In the genomic region with DNA sequence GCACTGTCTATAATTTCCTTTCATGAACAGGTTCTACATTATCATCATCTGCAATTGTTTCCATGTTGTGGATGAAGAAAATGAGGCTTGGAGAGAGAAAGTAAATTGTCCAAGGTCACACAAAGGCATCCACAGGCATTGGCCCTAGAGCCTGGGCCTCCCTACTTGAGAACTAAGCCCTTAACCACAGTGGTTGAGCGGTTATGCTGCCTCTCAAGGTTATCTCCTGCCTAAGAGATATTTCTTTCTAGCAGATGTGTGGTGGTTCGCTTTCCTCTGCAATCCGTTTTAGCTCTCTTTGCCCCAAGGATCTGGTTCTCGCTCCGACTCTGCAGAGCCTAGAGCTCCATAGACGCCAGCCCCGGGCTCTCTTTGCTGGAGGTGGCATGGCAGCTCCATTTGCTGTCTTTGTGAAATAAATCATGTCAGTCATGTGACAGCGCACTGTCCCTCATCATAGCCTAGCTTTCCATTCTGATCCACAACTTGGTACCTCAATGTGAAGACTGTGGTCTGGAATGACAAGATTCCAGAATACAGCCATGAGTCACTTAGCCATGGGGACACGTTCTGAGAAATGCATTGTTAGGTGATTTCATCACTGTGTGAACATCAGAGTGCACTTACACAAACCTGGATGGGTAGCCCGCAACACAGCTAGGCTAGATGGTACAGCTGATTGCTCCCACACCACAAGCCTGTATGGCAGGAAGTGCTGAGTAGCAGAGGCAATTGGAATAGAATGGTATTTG, we compare ENCODE assay signal across 1 cellular context.
A peak's percentile ranks its signal among the peaks of the same experiment; 100 is the strongest.
TF ChIP-seq lines count a peak whose summit lies in the region.

No MANE protein-coding gene starts in this region.

TF ChIP-seq in IMR-90, 13 proteins besides CTCF, POLR2A, EP300 and RAD21:
- no peak for TF ChIP-seq CHD1 (IDR thresholded peaks at IDR 0.05; ENCODE audit: low read depth, low read length)
- no peak for TF ChIP-seq MXI1 (IDR thresholded peaks at IDR 0.05; ENCODE audit: borderline replicate concordance, low read depth, low read length)
- peak; percentile 26; the same call in 1 of the 2 replicates for TF ChIP-seq CEBPB (IDR thresholded peaks at IDR 0.05; ENCODE audit: low read depth, low read length)
